Comparison of ENCODE assay signal across 18 cellular contexts in genomic region chr9:124371183-124371582, GRCh38. TPM values are rescaled to one million over a fixed set of nuclear protein-coding genes. Genes with fewer than 3 reads are reported as not detected.
A peak's percentile ranks its signal among the peaks of the same experiment; 100 is the strongest.
DNase-seq lines count a peak whose midpoint lies in the region; ATAC-seq, FAIRE-seq and TF ChIP-seq lines count a peak whose summit lies in the region.
"Had no signal": no experiment of that assay in that cellular context is flagged by ENCODE, and none has a peak within 500 bp of the region (broad histone marks: within the 10 kb centered on the region; RNA-seq: fewer than 3 reads in every experiment).

No MANE protein-coding gene starts in this region.

- H2AK5ac ChIP-seq in H1 (ENCODE audit: low read depth, low read length): no peak overlapping the region

- POLR2A ChIA-PET in Panc1 (lab: Charles Lee) (interaction anchor here (0.7 kb wide), 1 partner anchor 47 kb away, joined by 3 read pairs; no protein-coding TSS in a partner anchor), H1 (lab: Charles Lee; ENCODE audit: partially characterized antibody) (interaction anchor here (1.7 kb wide), 1 partner anchor 15 kb away, joined by 4 read pairs; no protein-coding TSS in a partner anchor)
- POLR2A ChIA-PET in activated CD4-positive, alpha-beta memory T cell treated with anti-CD3 and anti-CD28 coated beads for 36 hours (lab: Charles Lee): no interaction called here

- no peak overlapping the region for H3K4me3 Mint-ChIP-seq in T-helper 2 cell treated with Interferon-gamma antibody and Interleukin-4, amounts not matched to agents 5 μg/mL and 100 μg/mL, for 36 hours
- H3K4me3 Mint-ChIP-seq in activated CD4-positive, alpha-beta memory T cell treated with anti-CD3 and anti-CD28 coated beads for 36 hours: no peak overlapping the region
- H3K4me3 Mint-ChIP-seq: CD4-positive, alpha-beta T cell; T-helper 1 cell treated with Interleukin-12 subunit alpha and Interleukin-12 subunit beta and Interleukin-4 antibody, amounts not matched to agents 30 μg/mL and 1 μg/mL, for 36 hours had no signal

- WGBS in H1 (ENCODE audit: extremely low coverage in 1 of 2, insufficient coverage in 1 of 2, insufficient read length in 1 of 2, insufficient replicate concordance in 2 of 2, low coverage in 1 of 2, low lambda C conversion rate in 2 of 2, missing lambda C conversion rate in 1 of 2), 2 experiments: 82% methylated on average over 4 of the region's 4 CpGs; no CpG with 5 or more reads in 1 of the 2 experiments

- peaks cover 0 to 74% of the 10 kb centered on the region in 2 experiments; a peak in 3 of 4 replicates for H3K79me2 ChIP-seq in H1 (ENCODE audit: control insufficient read depth in 1 of 2, insufficient read depth in 2 of 2, low read length in 2 of 2)

- peaks cover 14% of the 10 kb centered on the region for H3K79me1 ChIP-seq in H1 (ENCODE audit: low read depth, low read length)

- H3K27ac Mint-ChIP-seq in T-helper 2 cell treated with Interferon-gamma antibody and Interleukin-4, amounts not matched to agents 5 μg/mL and 100 μg/mL, for 36 hours: no peak overlapping the region
- no peak overlapping the region for H3K27ac Mint-ChIP-seq in activated CD4-positive, alpha-beta memory T cell treated with anti-CD3 and anti-CD28 coated beads for 36 hours
- H3K27ac Mint-ChIP-seq: CD4-positive, alpha-beta T cell; T-helper 1 cell treated with Interleukin-12 subunit alpha and Interleukin-12 subunit beta and Interleukin-4 antibody, amounts not matched to agents 30 μg/mL and 1 μg/mL, for 36 hours had no signal

- TF ChIP-seq POLR2A in H1 (IDR thresholded peaks at IDR 0.05; ENCODE audit: control extremely low read depth in 1 of 2, low read depth in 2 of 2, low read length in 2 of 2): no peak

- H3K27ac ChIP-seq in Panc1 (ENCODE audit: low read length) (no peak overlapping the region), H1 (ENCODE audit: low read depth, low read length) (no peak overlapping the region)
- H3K27ac ChIP-seq: colonic mucosa, epithelial cell of prostate had no signal

- peaks cover 0 to 13% of the 10 kb centered on the region in 2 experiments for H4K20me1 ChIP-seq in H1 (replicated peaks in 1 of 2; ENCODE audit: control insufficient read depth in 1 of 2, insufficient read depth in 2 of 2, low read length in 2 of 2)

- CTCF ChIA-PET in Panc1 (lab: Charles Lee): no interaction called here
- CTCF ChIA-PET in H1 (lab: Charles Lee; ENCODE audit: partially characterized antibody): interaction anchor here (1.1 to 2.2 kb wide), 4 partner anchors 8 to 17 kb away, joined by 4 to 9 read pairs (median 5); no protein-coding TSS in a partner anchor
- CTCF ChIA-PET in activated CD4-positive, alpha-beta memory T cell treated with anti-CD3 and anti-CD28 coated beads for 36 hours (lab: Charles Lee): interaction anchor here (1.0 to 1.5 kb wide), 2 partner anchors 10 to 51 kb away, joined by 3 read pairs; no protein-coding TSS in a partner anchor

- intact Hi-C loops in Panc1 (cut with micrococcal nuclease; ENCODE audit: unreplicated experiment): no loop called here
- intact Hi-C loops in activated CD4-positive, alpha-beta memory T cell treated with anti-CD3 and anti-CD28 coated beads for 36 hours (cut with micrococcal nuclease): no loop called here

- no peak overlapping the region for H4K91ac ChIP-seq in H1 (replicated peaks; ENCODE audit: insufficient read length, low read length)

- H2BK20ac ChIP-seq in H1 (ENCODE audit: low read length): no peak overlapping the region

- BruUV-seq in Panc1 (replicated peaks; lab: Mats Ljungman, UMichigan): TSS peak; percentile 5

- no peak for TF ChIP-seq RAD21 in H1 (IDR thresholded peaks at IDR 0.05 in 1 of 2, conservative IDR thresholded peaks at IDR 0.05 in 1 of 2; ENCODE audit: low read depth in 2 of 2, low read length in 2 of 2)

- no peak overlapping the region for H3K4me3 ChIP-seq in Panc1 (ENCODE audit: low read depth in 2 of 2, low read length in 2 of 2)
- no peak overlapping the region for H3K4me3 ChIP-seq in H1 (ENCODE audit: extremely low read depth in 1 of 4, insufficient read depth in 2 of 4, low read depth in 3 of 4, low read length in 4 of 4)
- H3K4me3 ChIP-seq: colonic mucosa had no signal

- H3K4me1 Mint-ChIP-seq in T-helper 2 cell treated with Interferon-gamma antibody and Interleukin-4, amounts not matched to agents 5 μg/mL and 100 μg/mL, for 36 hours (ENCODE audit: low read depth): peaks cover 10% of the 10 kb centered on the region
- peaks cover 42% of the 10 kb centered on the region for H3K4me1 Mint-ChIP-seq in activated CD4-positive, alpha-beta memory T cell treated with anti-CD3 and anti-CD28 coated beads for 36 hours (ENCODE audit: low read depth)

- H4K8ac ChIP-seq in H1 (ENCODE audit: extremely low read depth, insufficient read depth, low read length): no peak overlapping the region

- no peak overlapping the region for H2BK12ac ChIP-seq in H1 (ENCODE audit: low read depth, low read length)

- peaks cover 5% of the 10 kb centered on the region for H3K9me3 Mint-ChIP-seq in T-helper 2 cell treated with Interferon-gamma antibody and Interleukin-4, amounts not matched to agents 5 μg/mL and 100 μg/mL, for 36 hours
- H3K9me3 Mint-ChIP-seq in activated CD4-positive, alpha-beta memory T cell treated with anti-CD3 and anti-CD28 coated beads for 36 hours: no peaks in the 10 kb centered on the region
- H3K9me3 Mint-ChIP-seq: CD4-positive, alpha-beta T cell; T-helper 1 cell treated with Interleukin-12 subunit alpha and Interleukin-12 subunit beta and Interleukin-4 antibody, amounts not matched to agents 30 μg/mL and 1 μg/mL, for 36 hours had no signal

- H3K36me3 Mint-ChIP-seq in T-helper 2 cell treated with Interferon-gamma antibody and Interleukin-4, amounts not matched to agents 5 μg/mL and 100 μg/mL, for 36 hours (ENCODE audit: low read depth): peaks cover 12% of the 10 kb centered on the region
- peaks cover 6% of the 10 kb centered on the region for H3K36me3 Mint-ChIP-seq in activated CD4-positive, alpha-beta memory T cell treated with anti-CD3 and anti-CD28 coated beads for 36 hours

- H3K4me2 ChIP-seq in H1 (ENCODE audit: insufficient read depth in 1 of 2, low read depth in 2 of 2, low read length in 2 of 2): no peak overlapping the region

- TF ChIP-seq CTCF in Panc1 (IDR thresholded peaks at IDR 0.05) (no peak), H1 (IDR thresholded peaks at IDR 0.05; ENCODE audit: control extremely low read depth in 1 of 3, insufficient read depth in 1 of 3, low read depth in 1 of 3, low read length in 3 of 3) (no peak)

- no peak overlapping the region for H2BK5ac ChIP-seq in H1 (ENCODE audit: low read depth, low read length)

- no peak overlapping the region for H3K23ac ChIP-seq in H1 (ENCODE audit: insufficient read length)

- H3K23me2 ChIP-seq in H1 (ENCODE audit: low read depth, low read length): no peaks in the 10 kb centered on the region

- no peak overlapping the region for H3K4ac ChIP-seq in H1 (replicated peaks; ENCODE audit: insufficient read length, low read depth, low read length)

- no peaks in the 10 kb centered on the region for H3K27me3 Mint-ChIP-seq in T-helper 2 cell treated with Interferon-gamma antibody and Interleukin-4, amounts not matched to agents 5 μg/mL and 100 μg/mL, for 36 hours (ENCODE audit: low read depth)
- H3K27me3 Mint-ChIP-seq in activated CD4-positive, alpha-beta memory T cell treated with anti-CD3 and anti-CD28 coated beads for 36 hours: no peaks in the 10 kb centered on the region
- H3K27me3 Mint-ChIP-seq: CD4-positive, alpha-beta T cell had no signal

- H3K27me3 ChIP-seq in Panc1 (ENCODE audit: control insufficient read depth, insufficient read depth, low read length) (no peaks in the 10 kb centered on the region), H1 (replicated peaks in 1 of 4; ENCODE audit: control insufficient read depth in 3 of 4, extremely low read depth in 1 of 4, insufficient read depth in 3 of 4, low read length in 3 of 4) (no peaks in the 10 kb centered on the region)
- H3K27me3 ChIP-seq: colonic mucosa had no signal

- no peak for FAIRE-seq in H1 (lab: Jason Lieb, UNC)
- FAIRE-seq: GM12892 had no signal

- TF ChIP-seq EP300 in H1 (IDR thresholded peaks at IDR 0.05; ENCODE audit: borderline replicate concordance in 1 of 2, low read depth in 2 of 2, low read length in 2 of 2): no peak

- no peak for ATAC-seq in Panc1
- ATAC-seq: HCT116, left cardiac atrium had no signal

- H3K9me3 ChIP-seq in Panc1 (ENCODE audit: control insufficient read depth, insufficient read depth, low read depth, low read length): no peaks in the 10 kb centered on the region
- peaks cover 0 to 3% of the 10 kb centered on the region in 2 experiments; a peak in 1 of 4 replicates for H3K9me3 ChIP-seq in H1 (ENCODE audit: insufficient read depth in 2 of 2, low read depth in 1 of 2, low read length in 1 of 2)
- H3K9me3 ChIP-seq: colonic mucosa had no signal

- peaks cover 7% of the 10 kb centered on the region for H3K4me1 ChIP-seq in Panc1 (ENCODE audit: control insufficient read depth, insufficient read depth, low read length)
- peaks cover 0 to 4% (median 0%) of the 10 kb centered on the region in 4 experiments; a peak in 2 of 7 replicates for H3K4me1 ChIP-seq in H1 (replicated peaks in 1 of 4; ENCODE audit: control insufficient read depth in 3 of 4, insufficient read depth in 4 of 4, low read length in 3 of 4)
- H3K4me1 ChIP-seq: colonic mucosa had no signal

- no peak overlapping the region for H3K14ac ChIP-seq in H1 (ENCODE audit: insufficient read length)

- H2AFZ ChIP-seq in H1 (ENCODE audit: low read length): no peak overlapping the region

- no peak overlapping the region for H2BK15ac ChIP-seq in H1 (ENCODE audit: low read length)

- H4K5ac ChIP-seq in H1 (ENCODE audit: insufficient read length, low read depth, low read length): no peak overlapping the region

- no peak overlapping the region for H3K56ac ChIP-seq in H1 (replicated peaks; ENCODE audit: insufficient read length, low read depth, low read length)

- no peak overlapping the region for H3K18ac ChIP-seq in H1 (ENCODE audit: extremely low read depth, low read length)

- no peak overlapping the region for H2BK120ac ChIP-seq in H1 (replicated peaks; ENCODE audit: low read depth, low read length)

- in situ Hi-C loops in Panc1 (cut with HindIII; ENCODE audit: low pct_unique_long_range_greater_than_20kb, low sequenced_read_pairs): no loop called here

- DNase-seq in HT1080 (ENCODE audit: low read depth) (peak; percentile 33), Panc1 (ENCODE audit: low read depth, low spot score) (no peak), H1 (ENCODE audit: low read depth in 1 of 2, low spot score in 2 of 2) (no peak), renal cortical epithelial cell (ENCODE audit: low read depth) (peak; percentile 59)
- DNase-seq in T-helper 2 cell treated with Interferon-gamma antibody and Interleukin-4, amounts not matched to agents 5 μg/mL and 100 μg/mL, for 36 hours (ENCODE audit: low spot score): no peak
- no peak for DNase-seq in activated CD4-positive, alpha-beta memory T cell treated with anti-CD3 and anti-CD28 coated beads for 36 hours
- DNase-seq in activated CD4-positive, CD25-positive, alpha-beta regulatory T cell (lab: John Stamatoyannopoulos, UW): no peak
- DNase-seq: activated CD4-positive, alpha-beta T cell treated with anti-CD3 and anti-CD28 coated beads for 1 hour; CD4-positive, alpha-beta T cell; colonic mucosa; hippocampal formation; left cardiac atrium; NCI-H510A; stimulated activated CD4-positive, alpha-beta T cell treated with anti-CD3 and anti-CD28 coated beads, Interleukin-12 subunit alpha, Interleukin-12 subunit beta, amount 100 ng/mL, for 4 hours had no signal

- H3K36me3 ChIP-seq in Panc1 (ENCODE audit: control insufficient read depth, insufficient read depth, low read length) (peaks cover 3% of the 10 kb centered on the region), H1 (ENCODE audit: control insufficient read depth in 2 of 4, insufficient read depth in 4 of 4, low read length in 3 of 4) (peaks cover 0 to 3% (median 0%) of the 10 kb centered on the region in 4 experiments; a peak in 1 of 8 replicates)
- H3K36me3 ChIP-seq: colonic mucosa had no signal

- H3K9ac ChIP-seq in H1 (replicated peaks in 1 of 4; ENCODE audit: extremely low read depth in 1 of 4, low read depth in 3 of 4, low read length in 3 of 4): no peak overlapping the region

RNA-seq across cellular contexts. Expression of gene PSMB7, which starts 44.1 kb away (rescaled TPM):
- 413 and 442 TPM in 2 replicates for total RNA-seq in HT1080 (2014; rRNA removed; shearing (Covaris generic))
- 397 and 450 TPM in 2 replicates for polyA plus RNA-seq in HT1080 (2015; cell fraction: cytosol; rRNA removed)
- polyA plus RNA-seq in HT1080 (2015; cell fraction: nucleus; rRNA removed): 322 and 323 TPM in 2 replicates
- total RNA-seq in Panc1 (2021; ENCODE audit: unreplicated experiment) (167 TPM), renal cortical epithelial cell (94.6 and 231 TPM in 2 replicates)
- polyA plus RNA-seq in Panc1 (2012; ENCODE audit: insufficient read length): 181 TPM
- total RNA-seq in H1 (2021; fragmentation: NEBNext Ultra II Directional; extraction: Animal tissue kit (Norgen Biotek cat#: 25700)): 219 and 222 TPM in 2 replicates
- polyA plus RNA-seq in H1 (2011; rRNA removed): 213 and 357 TPM in 2 replicates
- 297 TPM for polyA plus RNA-seq in H1 (2011; cell fraction: cytosol; rRNA removed)
- 129 TPM for polyA plus RNA-seq in H1 (2011; cell fraction: nucleus; rRNA removed)
- 339 to 357 TPM (median 351 TPM) in 4 replicates for polyA plus RNA-seq in H1 (2012, experiment 1 of 2)
- polyA plus RNA-seq in H1 (2012, experiment 2 of 2): 227 TPM
- polyA plus RNA-seq in H1 (2013, experiment 1 of 2): 173 TPM
- 175 TPM for polyA plus RNA-seq in H1 (2013, experiment 2 of 2)
- polyA minus RNA-seq in H1 (2011; rRNA and poly(A)+ RNA removed): 273 and 298 TPM in 2 replicates
- 106 TPM for polyA minus RNA-seq in H1 (2011; cell fraction: cytosol; rRNA and poly(A)+ RNA removed)
- polyA minus RNA-seq in H1 (2011; cell fraction: nucleus; rRNA and poly(A)+ RNA removed): 89.9 TPM
- total RNA-seq in activated CD4-positive, alpha-beta memory T cell treated with anti-CD3 and anti-CD28 coated beads for 36 hours: 100 to 1,000 TPM; 156 TPM

Comparison
In these comparisons a context has a peak if more than half of its experiments do, and no peak if none do; other contexts are left out.
1. DNase-seq: peak in HT1080 (single experiment) and renal cortical epithelial cell (single experiment); none in Panc1 (single experiment), H1 (0 of 2), T-helper 2 cell treated with Interferon-gamma antibody and Interleukin-4, amounts not matched to agents 5 μg/mL and 100 μg/mL, for 36 hours (single experiment), activated CD4-positive, alpha-beta memory T cell treated with anti-CD3 and anti-CD28 coated beads for 36 hours (single experiment) and activated CD4-positive, CD25-positive, alpha-beta regulatory T cell (0 of 4).